24 cellular contexts compared by ENCODE assay signal in genomic region chr11:116221351-116221750, GRCh38.
DNase-seq lines count a peak whose midpoint lies in the region; ATAC-seq, FAIRE-seq and TF ChIP-seq lines count a peak whose summit lies in the region.
"Had no signal": no experiment of that assay in that cellular context is flagged by ENCODE, and none has a peak within 500 bp of the region (broad histone marks: within the 10 kb centered on the region; RNA-seq: fewer than 3 reads in every experiment).

No MANE protein-coding gene starts in this region.

- H2BK5ac ChIP-seq in mesendoderm (ENCODE audit: low read length) = no peak overlapping the region

- H3K9ac ChIP-seq in astrocyte (ENCODE audit: low read length) (no peak overlapping the region), mesendoderm (ENCODE audit: low read length) (no peak overlapping the region)
- H3K9ac ChIP-seq: BLaER1 treated with 17β-estradiol and CSF1 and Interleukin-3, amounts not matched to agents 10 nM and 100 nM had no signal

- H2BK120ac ChIP-seq in mesendoderm (ENCODE audit: low read depth, low read length) = no peak overlapping the region

- peak overlapping the region; percentile 28 for H3K56ac ChIP-seq in mesendoderm (ENCODE audit: low read length)

- no peak overlapping the region for H3K27ac Mint-ChIP-seq in astrocyte (ENCODE audit: unreplicated experiment)
- H3K27ac Mint-ChIP-seq: CD14-positive monocyte; CD4-positive, alpha-beta T cell; CD8-positive, alpha-beta memory T cell had no signal

- no peak for TF ChIP-seq POLR2A in upper lobe of left lung (IDR thresholded peaks at IDR 0.05)

- H3K9me3 ChIP-seq in astrocyte (ENCODE audit: insufficient read depth, low read depth, low read length) (peaks cover 3% of the 10 kb centered on the region), upper lobe of left lung (no peaks in the 10 kb centered on the region)
- H3K9me3 ChIP-seq: A549, BE2C had no signal

- no peak overlapping the region for H3K4me3 Mint-ChIP-seq in astrocyte (ENCODE audit: unreplicated experiment)
- H3K4me3 Mint-ChIP-seq: CD14-positive monocyte; CD4-positive, alpha-beta T cell; CD8-positive, alpha-beta memory T cell had no signal

- peaks cover 15% of the 10 kb centered on the region for H3K4me1 Mint-ChIP-seq in astrocyte (ENCODE audit: low read depth, unreplicated experiment)
- H3K4me1 Mint-ChIP-seq: CD14-positive monocyte; CD8-positive, alpha-beta memory T cell had no signal

- H3K27ac ChIP-seq in astrocyte (ENCODE audit: low read depth, low read length) (no peak overlapping the region), mesendoderm (ENCODE audit: low read depth, low read length) (no peak overlapping the region), upper lobe of left lung (no peak overlapping the region)
- H3K27ac ChIP-seq: A549; BLaER1 treated with 17β-estradiol and CSF1 and Interleukin-3, amounts not matched to agents 10 nM and 100 nM had no signal

- H3K23ac ChIP-seq in mesendoderm (ENCODE audit: low read length) = no peak overlapping the region

- H3K36me3 ChIP-seq in astrocyte (ENCODE audit: insufficient read depth, low read length) (no peaks in the 10 kb centered on the region), mesendoderm (ENCODE audit: control insufficient read depth, insufficient read depth, low read length) (no peaks in the 10 kb centered on the region), upper lobe of left lung (no peaks in the 10 kb centered on the region)
- H3K36me3 ChIP-seq: BE2C; BLaER1 treated with 17β-estradiol and CSF1 and Interleukin-3, amounts not matched to agents 10 nM and 100 nM had no signal

- H4K5ac ChIP-seq in mesendoderm (ENCODE audit: low read length) = no peak overlapping the region

- H3K4ac ChIP-seq in mesendoderm (ENCODE audit: low read depth, low read length) = no peak overlapping the region

- H3K18ac ChIP-seq in mesendoderm (ENCODE audit: low read length) = no peak overlapping the region

- no peak overlapping the region for H2AFZ ChIP-seq in astrocyte (ENCODE audit: low read depth, low read length)

- no peaks in the 10 kb centered on the region for H3K79me1 ChIP-seq in mesendoderm (ENCODE audit: low read length)

- H3K4me1 ChIP-seq in astrocyte (ENCODE audit: insufficient read depth, low read length) (peaks cover 7% of the 10 kb centered on the region), mesendoderm (ENCODE audit: control insufficient read depth, low read depth, low read length) (peaks cover 2% of the 10 kb centered on the region), upper lobe of left lung (peaks cover 0 to 3% (median 1%) of the 10 kb centered on the region in 4 donors)
- H3K4me1 ChIP-seq: A549 had no signal

- H3K36me3 Mint-ChIP-seq in astrocyte (ENCODE audit: low read depth, unreplicated experiment) = peaks cover 2% of the 10 kb centered on the region
- H3K36me3 Mint-ChIP-seq: CD14-positive monocyte; CD8-positive, alpha-beta memory T cell had no signal

- TF ChIP-seq CTCF in astrocyte (IDR thresholded peaks at IDR 0.05; ENCODE audit: insufficient read depth, low read depth, low read length) (no peak), upper lobe of left lung (IDR thresholded peaks at IDR 0.05) (no peak)

- no peak overlapping the region for H2AK5ac ChIP-seq in mesendoderm (ENCODE audit: low read length)

- H3K79me2 ChIP-seq in astrocyte (ENCODE audit: insufficient read depth, low read length) (no peaks in the 10 kb centered on the region), mesendoderm (ENCODE audit: control insufficient read depth, insufficient read depth, low read length) (no peaks in the 10 kb centered on the region)

- H3K27me3 ChIP-seq in astrocyte (ENCODE audit: insufficient read depth, low read length) (peaks cover 5% of the 10 kb centered on the region), mesendoderm (ENCODE audit: insufficient read depth, low read length, poor library complexity) (no peaks in the 10 kb centered on the region), upper lobe of left lung (no peaks in the 10 kb centered on the region)
- H3K27me3 ChIP-seq: BE2C; BLaER1 treated with 17β-estradiol and CSF1 and Interleukin-3, amounts not matched to agents 10 nM and 100 nM had no signal

- H3K27me3 Mint-ChIP-seq in astrocyte (ENCODE audit: low read depth, unreplicated experiment) = peaks cover 18% of the 10 kb centered on the region

- DNase-seq in Daoy (ENCODE audit: low read depth) = peak; percentile 7
- peak; percentile 36 for DNase-seq in astrocyte (ENCODE audit: low read depth)
- no peak for DNase-seq in mesendoderm
- DNase-seq in upper lobe of left lung = no peak
- DNase-seq: 8988T; ACHN; AML-193; BE2C; CD4-positive, alpha-beta T cell; CD8-positive, alpha-beta memory T cell; DMS 273 treated with DMSO at 0.1 percent for 48 hours; DMS79; GF-D8; GOT3; H7; HCEC 1CT had no signal

- no peak for FAIRE-seq in astrocyte (lab: Jason Lieb, UNC)
- FAIRE-seq: A549, D721Med, GM12891, GM18507 had no signal

- H4K20me1 ChIP-seq in astrocyte (ENCODE audit: insufficient read depth, low read length) = no peaks in the 10 kb centered on the region
- H4K20me1 ChIP-seq: BLaER1 treated with 17β-estradiol and CSF1 and Interleukin-3, amounts not matched to agents 10 nM and 100 nM had no signal

- H3K4me2 ChIP-seq in astrocyte (ENCODE audit: low read length) (no peak overlapping the region), mesendoderm (ENCODE audit: low read length) (no peak overlapping the region)
- H3K4me2 ChIP-seq: A549; BLaER1 treated with 17β-estradiol and CSF1 and Interleukin-3, amounts not matched to agents 10 nM and 100 nM had no signal

- H3K9me3 Mint-ChIP-seq in astrocyte (ENCODE audit: unreplicated experiment) = peaks cover 13% of the 10 kb centered on the region
- H3K9me3 Mint-ChIP-seq: CD4-positive, alpha-beta T cell had no signal

- WGBS in mesendoderm (ENCODE audit: extremely low coverage, insufficient coverage, low lambda C conversion rate) = no CpG with 5 or more reads among the region's 2 CpGs
- 76 to 79% methylated on average over 2 of the region's 2 CpGs for WGBS in upper lobe of left lung, 2 donors

- TF ChIP-seq EP300 in upper lobe of left lung (IDR thresholded peaks at IDR 0.05) = no peak

- ATAC-seq in upper lobe of left lung (ENCODE audit: low FRiP score in 2 of 2) (no peak), GM18511 (IDR thresholded peaks at IDR 0.05; ENCODE audit: unreplicated experiment) (no peak), GM19035 (IDR thresholded peaks at IDR 0.05; ENCODE audit: unreplicated experiment) (no peak)
- ATAC-seq: A549 had no signal

- no peak overlapping the region for H4K8ac ChIP-seq in mesendoderm (ENCODE audit: low read depth, low read length)

- H3K4me3 ChIP-seq in astrocyte (ENCODE audit: insufficient read depth, low read depth, low read length) = no peak overlapping the region
- H3K4me3 ChIP-seq in mesendoderm (ENCODE audit: low read length) = no peak overlapping the region
- H3K4me3 ChIP-seq in upper lobe of left lung = no peak overlapping the region
- H3K4me3 ChIP-seq: A549; BLaER1 treated with 17β-estradiol and CSF1 and Interleukin-3, amounts not matched to agents 10 nM and 100 nM had no signal

- H2BK15ac ChIP-seq in mesendoderm (replicated peaks; ENCODE audit: low read depth) = no peak overlapping the region

Comparison
In these comparisons a context has a peak if more than half of its experiments do, and no peak if none do; other contexts are left out.
1. DNase-seq: peak in Daoy (single experiment) and astrocyte (single experiment); none in mesendoderm (single experiment) and upper lobe of left lung (0 of 2).